ENCODE assay signal across 17 cellular contexts in genomic region chr12:110844551-110845395, GRCh38. TPM values are rescaled to one million over a fixed set of nuclear protein-coding genes. Genes with fewer than 3 reads are reported as not detected.
DNase-seq lines count a peak whose midpoint lies in the region; ATAC-seq and TF ChIP-seq lines count a peak whose summit lies in the region.
"Had no signal": no experiment of that assay in that cellular context is flagged by ENCODE, and none has a peak within 500 bp of the region (broad histone marks: within the 10 kb centered on the region; RNA-seq: fewer than 3 reads in every experiment).

No MANE protein-coding gene starts in this region.

- no peak overlapping the region for H3K4ac ChIP-seq in trophoblast cell (ENCODE audit: low read depth, low read length)

- no peak overlapping the region for H2BK12ac ChIP-seq in trophoblast cell (ENCODE audit: low read length)

- no peak overlapping the region for H2AK5ac ChIP-seq in trophoblast cell (ENCODE audit: low read length)

- intact Hi-C loops in upper lobe of right lung (cut with DNase I): no loop called here

- H3K4me3 ChIP-seq in trophoblast cell (ENCODE audit: low read depth, low read length) (no peak overlapping the region), upper lobe of right lung (no peak overlapping the region)
- H3K4me3 ChIP-seq: GM23338, vagina had no signal

- no peak overlapping the region for H3K18ac ChIP-seq in trophoblast cell (ENCODE audit: low read length)

- H3K4me1 ChIP-seq in trophoblast cell (ENCODE audit: control insufficient read depth in 1 of 2, insufficient read depth in 2 of 2, low read length in 2 of 2) (peaks cover 4 to 8% of the 10 kb centered on the region in 2 experiments), upper lobe of right lung (peaks cover 2% of the 10 kb centered on the region)

- TF ChIP-seq CTCF in upper lobe of right lung (IDR thresholded peaks at IDR 0.05): no peak

- H2AFZ ChIP-seq in trophoblast cell (ENCODE audit: insufficient read depth, low read length, poor library complexity): no peak overlapping the region
- H2AFZ ChIP-seq: GM23338 had no signal

- H4K91ac ChIP-seq in trophoblast cell (ENCODE audit: low read depth, low read length): no peak overlapping the region

- no peak overlapping the region for H4K8ac ChIP-seq in trophoblast cell (ENCODE audit: low read depth, low read length)

- DNase-seq in EH (ENCODE audit: low read depth) (peak; percentile 18), NCI-H446 treated with DMSO at 0.1 percent for 48 hours (lab: John Stamatoyannopoulos, UW) (peak; percentile 97), epidermal melanocyte (ENCODE audit: insufficient read length, low spot score) (peak; percentile 58), myocyte (ENCODE audit: low read depth) (peak; percentile 77), T-helper 9 cell (no peak), trophoblast cell (no peak), upper lobe of right lung (no peak)
- DNase-seq: CD4-positive, CD25-positive, alpha-beta regulatory T cell; immature natural killer cell; NCI-H1930; nephron progenitor cell; SHP77 treated with DMSO at 0.1 percent for 48 hours; stimulated activated CD4-positive, alpha-beta T cell treated with anti-CD3 and anti-CD28 coated beads, Interleukin-12 subunit alpha, Interleukin-12 subunit beta, amount 100 ng/mL, for 4 hours had no signal

- no peak overlapping the region for H3K14ac ChIP-seq in trophoblast cell (ENCODE audit: low read length)

- no peak overlapping the region for H3K4me2 ChIP-seq in trophoblast cell (ENCODE audit: low read length)
- H3K4me2 ChIP-seq: GM23338 had no signal

- H3K79me1 ChIP-seq in trophoblast cell (ENCODE audit: low read length): peaks cover 2% of the 10 kb centered on the region

- H2BK5ac ChIP-seq in trophoblast cell (ENCODE audit: low read depth, low read length, poor library complexity): no peak overlapping the region

- H3K79me2 ChIP-seq in trophoblast cell (ENCODE audit: control insufficient read depth, insufficient read depth, low read length, poor library complexity): no peaks in the 10 kb centered on the region

- H3K27me3 ChIP-seq in trophoblast cell (ENCODE audit: insufficient read depth, low read length) (no peaks in the 10 kb centered on the region), upper lobe of right lung (peaks cover 20% of the 10 kb centered on the region)
- H3K27me3 ChIP-seq: vagina had no signal

- no peak overlapping the region for H2BK120ac ChIP-seq in trophoblast cell (ENCODE audit: insufficient read depth, low read length, poor library complexity)

- H3K23ac ChIP-seq in trophoblast cell (ENCODE audit: low read length): no peak overlapping the region

- no peak overlapping the region for H3K9ac ChIP-seq in trophoblast cell (ENCODE audit: low read length)

- H3K27ac ChIP-seq in trophoblast cell (ENCODE audit: low read depth, low read length): no peak overlapping the region
- H3K27ac ChIP-seq in upper lobe of right lung: no peak overlapping the region
- H3K27ac ChIP-seq: vagina had no signal

- no peak overlapping the region for H4K12ac ChIP-seq in trophoblast cell (ENCODE audit: low read depth, low read length)

- ATAC-seq in HG03039 (IDR thresholded peaks at IDR 0.05; ENCODE audit: unreplicated experiment): no peak
- ATAC-seq in upper lobe of right lung: no peak
- ATAC-seq: GM23338 had no signal

- H3K36me3 ChIP-seq in trophoblast cell (ENCODE audit: control insufficient read depth in 1 of 2, insufficient read depth in 2 of 2, low read length in 2 of 2): no peaks in the 10 kb centered on the region
- no peaks in the 10 kb centered on the region for H3K36me3 ChIP-seq in upper lobe of right lung
- H3K36me3 ChIP-seq: vagina had no signal

- no CpG with 5 or more reads among the region's 16 CpGs for WGBS in trophoblast cell (ENCODE audit: extremely low coverage, insufficient coverage, insufficient read length)

- H3K9me3 ChIP-seq in trophoblast cell (ENCODE audit: insufficient read depth, low read depth, low read length): peaks cover 6% of the 10 kb centered on the region
- H3K9me3 ChIP-seq in upper lobe of right lung: no peaks in the 10 kb centered on the region
- H3K9me3 ChIP-seq: vagina had no signal

RNA-seq across cellular contexts. Expression of gene CCDC63, which starts 2.0 kb away (rescaled TPM):
- total RNA-seq in myocyte (not detected in 2 replicates), upper lobe of right lung (not detected)
- 0.04 TPM for polyA plus RNA-seq in myocyte (2012)
- polyA plus RNA-seq in trophoblast cell (2013): 0.04 and 0.07 TPM in 2 replicates
- total RNA-seq: CD4-positive, CD25-positive, alpha-beta regulatory T cell; endothelial cell of umbilical vein; GM23338; vagina had no signal
- polyA plus RNA-seq: CD4-positive, CD25-positive, alpha-beta regulatory T cell; endothelial cell of umbilical vein; immature natural killer cell had no signal

Comparison
In these comparisons a context has a peak if more than half of its experiments do, and no peak if none do; other contexts are left out.
1. DNase-seq: peak in EH (single experiment), NCI-H446 treated with DMSO at 0.1 percent for 48 hours (single experiment), epidermal melanocyte (single experiment) and myocyte (single experiment); none in T-helper 9 cell (single experiment), trophoblast cell (0 of 2) and upper lobe of right lung (single experiment).